Comparison of ENCODE assay signal across 8 cellular contexts in genomic region chr11:4095509-4096230, GRCh38. TPM values are rescaled to one million over a fixed set of nuclear protein-coding genes. Genes with fewer than 3 reads are reported as not detected.
DNase-seq lines count a peak whose midpoint lies in the region; ATAC-seq and TF ChIP-seq lines count a peak whose summit lies in the region.

No MANE protein-coding gene starts in this region.

- POLR2A ChIA-PET in A673 (lab: Charles Lee; ENCODE audit: low non-redundant PET), result interaction anchor here (0.7 kb wide), 1 partner anchor 1747 kb away, joined by 3 read pairs; no protein-coding TSS in a partner anchor

- H3K4me3 ChIP-seq in A673 (ENCODE audit: low read depth, low read length, poor library complexity, severe bottlenecking) (peak overlapping the region; percentile 77), GM12875 (ENCODE audit: low read depth, low read length) (peak overlapping the region; percentile 96), SJCRH30 (peak overlapping the region; percentile 81)

- H3K4me1 ChIP-seq in A673 (ENCODE audit: insufficient read depth, low read length, poor library complexity, severe bottlenecking) (peaks cover 24% of the 10 kb centered on the region), SJCRH30 (no peaks in the 10 kb centered on the region)

- intact Hi-C loops in A673 (cut with micrococcal nuclease; ENCODE audit: unreplicated experiment), result no loop called here

- H3K27ac ChIP-seq in A673 (ENCODE audit: low read depth, low read length, poor library complexity, severe bottlenecking) (peak overlapping the region; percentile 92), SJCRH30 (peak overlapping the region; percentile 92)

- BruUV-seq in A673 (replicated peaks; lab: Mats Ljungman, UMichigan), result TSS peak; percentile 68

- no peak for ATAC-seq in HG03135 (IDR thresholded peaks at IDR 0.05; ENCODE audit: unreplicated experiment)

- TF ChIP-seq CTCF in A673 (conservative IDR thresholded peaks at IDR 0.05; ENCODE audit: low read depth, low read length), result no peak
- TF ChIP-seq CTCF in GM12875 (IDR thresholded peaks at IDR 0.05; ENCODE audit: borderline replicate concordance, insufficient read depth, low read depth, low read length), result no peak

- TF ChIP-seq POLR2A in erythroblast (IDR thresholded peaks at IDR 0.05; ENCODE audit: low read length), result no peak

- no peaks in the 10 kb centered on the region for H3K36me3 ChIP-seq in A673 (ENCODE audit: insufficient read depth, low read length, poor library complexity, severe bottlenecking)
- peaks cover 16% of the 10 kb centered on the region for H3K36me3 ChIP-seq in SJCRH30

- DNase-seq in A673 (ENCODE audit: low spot score) (no peak), SJCRH30 (peak in 1 of 2 experiments; percentile 27), erythroblast (lab: John Stamatoyannopoulos, UW) (peak; percentile 69 to 74), non-pigmented ciliary epithelial cell (ENCODE audit: low read depth) (peak; percentile 55)
- no peak for DNase-seq in stimulated activated CD4-positive, alpha-beta T cell treated with anti-CD3 and anti-CD28 coated beads, Interleukin-2, amount 100 ng/mL, for 48 hours
- DNase-seq in NK-92 treated with Interleukin-12 subunit alpha and Interleukin-12 subunit beta, amount 100 ng/mL, for 24 hours (lab: John Stamatoyannopoulos, UW), result no peak

- CTCF ChIA-PET in A673 (lab: Charles Lee), result no interaction called here

- H3K27me3 ChIP-seq in A673 (replicated peaks; ENCODE audit: insufficient read depth, low read depth, low read length, poor library complexity) (no peaks in the 10 kb centered on the region), SJCRH30 (no peaks in the 10 kb centered on the region)

- no peaks in the 10 kb centered on the region for H3K9me3 ChIP-seq in A673 (ENCODE audit: low read depth, low read length, poor library complexity, severe bottlenecking)
- no peaks in the 10 kb centered on the region for H3K9me3 ChIP-seq in SJCRH30 (replicated peaks)

RNA-seq across cellular contexts. Expression of gene RRM1, which starts 1.1 kb away (rescaled TPM):
- total RNA-seq in A673 (2021), result 173 and 184 TPM in 2 replicates
- total RNA-seq in SJCRH30 (2014; rRNA removed; shearing (Covaris generic)), result 209 and 218 TPM in 2 replicates

Comparison
In these comparisons a context has a peak if more than half of its experiments do, and no peak if none do; other contexts are left out.
1. DNase-seq: peak in erythroblast (2 of 2) and non-pigmented ciliary epithelial cell (single experiment); none in A673 (single experiment), stimulated activated CD4-positive, alpha-beta T cell treated with anti-CD3 and anti-CD28 coated beads, Interleukin-2, amount 100 ng/mL, for 48 hours (0 of 2) and NK-92 treated with Interleukin-12 subunit alpha and Interleukin-12 subunit beta, amount 100 ng/mL, for 24 hours (single experiment).
2. Peak in every context shown above with its lines, with median percentiles within 50 percentile points of each other: H3K4me3 ChIP-seq.